ENCODE assay signal across 23 cellular contexts in the genomic region with DNA sequence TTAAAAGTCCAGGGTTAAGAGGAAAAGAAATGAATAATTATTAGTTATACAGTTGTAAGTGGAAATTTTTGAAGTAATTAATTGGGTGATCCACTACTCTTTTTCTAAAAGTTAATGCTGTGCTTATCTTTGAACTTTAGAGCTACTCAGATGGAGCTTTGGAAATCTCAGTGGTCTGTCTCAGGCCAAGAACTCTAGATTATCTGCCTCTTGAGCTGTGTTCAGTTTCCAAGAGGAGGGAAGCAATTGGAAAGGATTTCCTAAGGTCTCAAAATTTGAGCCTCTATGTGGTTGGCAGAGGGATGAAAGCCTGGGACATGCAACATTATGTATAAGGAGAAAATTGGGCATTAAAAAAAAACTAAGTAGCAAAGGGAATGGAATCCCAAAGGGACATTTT.
DNase-seq lines count a peak whose midpoint lies in the region; ATAC-seq and TF ChIP-seq lines count a peak whose summit lies in the region.
"Had no signal": no experiment of that assay in that cellular context is flagged by ENCODE, and none has a peak within 500 bp of the region (broad histone marks: within the 10 kb centered on the region; RNA-seq: fewer than 3 reads in every experiment).

No MANE protein-coding gene starts in this region.

- DNase-seq in Caco-2 (no peak), Panc1 (ENCODE audit: low read depth, low spot score) (no peak), right cardiac atrium (no peak), nephron progenitor cell (no peak), aorta (no peak)
- no peak for DNase-seq in activated CD4-positive, CD25-positive, alpha-beta regulatory T cell treated with anti-CD3 and anti-CD28 coated beads, Interleukin-2, amount 50 U/mL, for 72 hours
- DNase-seq in stimulated activated CD4-positive, alpha-beta T cell treated with anti-CD3 and anti-CD28 coated beads, Interleukin-2, amount 100 ng/mL, for 48 hours: no peak
- no peak for DNase-seq in activated naive CD4-positive, alpha-beta T cell treated with Interleukin-2 at 50 U/mL for 16 hours
- DNase-seq: CD4-positive, CD25-positive, alpha-beta regulatory T cell; DMS53; Kasumi-1; NCI-H1092 treated with DMSO at 0.1 percent for 48 hours; NCI-H1436; NCI-H187; NCI-H2081 treated with DMSO at 0.1 percent for 48 hours; NCI-H2171; NCI-H226; NCI-H510A; NCI-H69; Peyer's patch; SJCRH30 had no signal

- no peaks in the 10 kb centered on the region for H3K9me3 ChIP-seq in Caco-2
- H3K9me3 ChIP-seq in Panc1 (ENCODE audit: control insufficient read depth, insufficient read depth, low read depth, low read length): no peaks in the 10 kb centered on the region
- H3K9me3 ChIP-seq in right cardiac atrium (ENCODE audit: control insufficient read depth, low read length): no peaks in the 10 kb centered on the region
- H3K9me3 ChIP-seq in aorta (ENCODE audit: control insufficient read depth, low read length): peaks cover 4% of the 10 kb centered on the region
- H3K9me3 ChIP-seq: BLaER1, Peyer's patch, SJCRH30 had no signal

- H3K9me3 Mint-ChIP-seq in Caco-2 (ENCODE audit: unreplicated experiment): peaks cover 14% of the 10 kb centered on the region
- H3K9me3 Mint-ChIP-seq in nephron progenitor cell: no peaks in the 10 kb centered on the region

- ATAC-seq in Panc1: no peak
- peak; percentile 64 to 79 for ATAC-seq in right cardiac atrium
- no peak for ATAC-seq in aorta (ENCODE audit: low FRiP score)
- ATAC-seq: K562 had no signal

- H3K27ac Mint-ChIP-seq in Caco-2 (ENCODE audit: unreplicated experiment) (peak overlapping the region; percentile 91), nephron progenitor cell (peak overlapping the region; percentile 31)
- H3K27ac Mint-ChIP-seq: CD4-positive, CD25-positive, alpha-beta regulatory T cell had no signal

- CTCF ChIA-PET in Caco-2 (lab: Charles Lee): no interaction called here
- CTCF ChIA-PET in Panc1 (lab: Charles Lee): no interaction called here

- intact Hi-C loops in Caco-2 (cut with micrococcal nuclease; ENCODE audit: unreplicated experiment) (loop anchor here (2.0 to 5.0 kb wide), 3 partner anchors 45 to 441 kb away; no protein-coding TSS in a partner anchor), Panc1 (cut with micrococcal nuclease; ENCODE audit: unreplicated experiment) (loop anchor here (10.0 kb wide), 1 partner anchor 129 kb away; no protein-coding TSS in a partner anchor), right cardiac atrium (cut with DNase I) (no loop called here), aorta (cut with DNase I) (no loop called here)

- H3K27me3 ChIP-seq in Caco-2 (replicated peaks; ENCODE audit: control insufficient read depth, insufficient read depth, low read length): no peaks in the 10 kb centered on the region
- H3K27me3 ChIP-seq in Panc1 (ENCODE audit: control insufficient read depth, insufficient read depth, low read length): no peaks in the 10 kb centered on the region
- H3K27me3 ChIP-seq in right cardiac atrium (ENCODE audit: control insufficient read depth, insufficient read depth): no peaks in the 10 kb centered on the region
- H3K27me3 ChIP-seq in aorta (ENCODE audit: control insufficient read depth in 1 of 2, insufficient read depth in 2 of 2, low read length in 1 of 2): no peaks in the 10 kb centered on the region
- H3K27me3 ChIP-seq: BLaER1, Peyer's patch, SJCRH30 had no signal

- H3K4me3 Mint-ChIP-seq in Caco-2 (ENCODE audit: unreplicated experiment): no peak overlapping the region
- H3K4me3 Mint-ChIP-seq in nephron progenitor cell: no peak overlapping the region
- H3K4me3 Mint-ChIP-seq: CD4-positive, CD25-positive, alpha-beta regulatory T cell had no signal

- H3K36me3 ChIP-seq in Caco-2 (ENCODE audit: control insufficient read depth, insufficient read depth, low read length): no peaks in the 10 kb centered on the region
- H3K36me3 ChIP-seq in Panc1 (ENCODE audit: control insufficient read depth, insufficient read depth, low read length): no peaks in the 10 kb centered on the region
- no peaks in the 10 kb centered on the region for H3K36me3 ChIP-seq in aorta (ENCODE audit: control insufficient read depth in 1 of 2, insufficient read depth in 2 of 2, low read length in 1 of 2)
- H3K36me3 ChIP-seq: BLaER1, Peyer's patch, SJCRH30 had no signal

- H3K4me3 ChIP-seq in Caco-2 (ENCODE audit: low read depth, low read length) (no peak overlapping the region), Panc1 (ENCODE audit: low read depth in 2 of 2, low read length in 2 of 2) (no peak overlapping the region), right cardiac atrium (ENCODE audit: low read length) (no peak overlapping the region), aorta (ENCODE audit: low read length in 2 of 2) (no peak overlapping the region)
- H3K4me3 ChIP-seq: BLaER1, K562, Peyer's patch, SJCRH30 had no signal

- H3K4me1 ChIP-seq in Caco-2 (peaks cover 41% of the 10 kb centered on the region), Panc1 (ENCODE audit: control insufficient read depth, insufficient read depth, low read length) (peaks cover 19% of the 10 kb centered on the region), right cardiac atrium (ENCODE audit: control insufficient read depth, insufficient read depth, low read length) (no peaks in the 10 kb centered on the region), aorta (ENCODE audit: control insufficient read depth in 1 of 2, insufficient read depth in 2 of 2, low read length in 2 of 2) (no peaks in the 10 kb centered on the region)
- H3K4me1 ChIP-seq: BLaER1, Peyer's patch, SJCRH30 had no signal

- TF ChIP-seq CTCF in Caco-2 (IDR thresholded peaks at IDR 0.05; ENCODE audit: insufficient read depth in 1 of 2, low read depth in 1 of 2, low read length in 1 of 2, severe bottlenecking in 1 of 2, unreplicated experiment in 1 of 2) (no peak), Panc1 (IDR thresholded peaks at IDR 0.05) (no peak), nephron progenitor cell (IDR thresholded peaks at IDR 0.05) (no peak)

- peak overlapping the region; percentile 62 for H3K27ac ChIP-seq in Panc1 (ENCODE audit: low read length)
- H3K27ac ChIP-seq in right cardiac atrium (ENCODE audit: low read length): no peak overlapping the region
- H3K27ac ChIP-seq in aorta (ENCODE audit: low read depth in 1 of 2, low read length in 2 of 2): no peak overlapping the region
- H3K27ac ChIP-seq: BLaER1, Peyer's patch, SJCRH30 had no signal

- H3K27me3 Mint-ChIP-seq in Caco-2 (ENCODE audit: insufficient read depth, unreplicated experiment): no peaks in the 10 kb centered on the region
- H3K27me3 Mint-ChIP-seq in nephron progenitor cell (ENCODE audit: low read depth, poor library complexity): no peaks in the 10 kb centered on the region
- H3K27me3 Mint-ChIP-seq: CD4-positive, CD25-positive, alpha-beta regulatory T cell had no signal

- H3K4me1 Mint-ChIP-seq in Caco-2 (ENCODE audit: low read depth, unreplicated experiment) (peaks cover 35% of the 10 kb centered on the region), nephron progenitor cell (peaks cover 45% of the 10 kb centered on the region)
- H3K4me1 Mint-ChIP-seq: CD4-positive, CD25-positive, alpha-beta regulatory T cell had no signal

- in situ Hi-C loops in Panc1 (cut with HindIII; ENCODE audit: low pct_unique_long_range_greater_than_20kb, low sequenced_read_pairs): no loop called here

- peaks cover 13% of the 10 kb centered on the region for H3K36me3 Mint-ChIP-seq in Caco-2 (ENCODE audit: insufficient read depth, unreplicated experiment)
- H3K36me3 Mint-ChIP-seq in nephron progenitor cell (ENCODE audit: low read depth): no peaks in the 10 kb centered on the region
- H3K36me3 Mint-ChIP-seq: CD4-positive, CD25-positive, alpha-beta regulatory T cell had no signal

- BruUV-seq in Caco-2 (replicated peaks; lab: Mats Ljungman, UMichigan) (no TSS peak), Panc1 (replicated peaks; lab: Mats Ljungman, UMichigan) (no TSS peak)

- POLR2A ChIA-PET in Caco-2 (lab: Charles Lee): no interaction called here
- POLR2A ChIA-PET in Panc1 (lab: Charles Lee): no interaction called here

Comparison
In these comparisons a context has a peak if more than half of its experiments do, and no peak if none do; other contexts are left out.
1. ATAC-seq: peak in right cardiac atrium (2 of 2); none in Panc1 (single experiment) and aorta (single experiment).
2. intact Hi-C loops: an anchor here in Caco-2 (2.0 to 5.0 kb wide) and Panc1 (10.0 kb wide); none called in right cardiac atrium and aorta.